Comparison of ENCODE assay signal across 1 cellular context in genomic region chr22:35648066-35649025, GRCh38.
TF ChIP-seq lines count a peak whose summit lies in the region.

TSS of gene APOL6 (plus strand) at chr22:35648446. CDS start at chr22:35656426, 7,980 bp downstream.

TF ChIP-seq in K562, 482 proteins besides CTCF, POLR2A, EP300 and RAD21 (continued from another document and continues in another):
- TF ChIP-seq ZBTB40 (IDR thresholded peaks at IDR 0.05) (0 out of 2 replicates have a peak, but pooled peaks have one; percentile 41), ZBTB40 (CRISPR knock-in tag; IDR thresholded peaks at IDR 0.05) (no peak), CEBPG (CRISPR knock-in tag; IDR thresholded peaks at IDR 0.05) (peak; percentile 80), CEBPG (tag; conservative IDR thresholded peaks at IDR 0.05 in 1 of 2, IDR thresholded peaks at IDR 0.05 in 1 of 2) (peak; percentile 72 to 77; a peak in 3 of 4 replicates), DEAF1 (CRISPR knock-in tag; IDR thresholded peaks at IDR 0.05) (0 out of 2 replicates have a peak, but pooled peaks have one; percentile 17), ZFX (CRISPR knock-in tag; IDR thresholded peaks at IDR 0.05) (peak; percentile 30; the same call in 1 of the 2 replicates), NR2C2 (CRISPR knock-in tag; IDR thresholded peaks at IDR 0.05) (no peak), NR2C2 (tag; IDR thresholded peaks at IDR 0.05) (peak; percentile 88), FOXJ2 (tag; IDR thresholded peaks at IDR 0.05) (no peak), EP400 (IDR thresholded peaks at IDR 0.05) (peak; percentile 49), MAZ (CRISPR knock-in tag; conservative IDR thresholded peaks at IDR 0.05 in 1 of 2, IDR thresholded peaks at IDR 0.05 in 1 of 2) (0 out of 4 replicates have a peak, but pooled peaks of 1 of the 2 experiments have one; percentile 30), RBFOX2 (IDR thresholded peaks at IDR 0.05; ENCODE audit: low read depth, low read length) (0 out of 2 replicates have a peak, but pooled peaks have one; percentile 25), ZBTB9 (CRISPR knock-in tag; IDR thresholded peaks at IDR 0.05) (0 out of 2 replicates have a peak, but pooled peaks have one; percentile 19), MTA1 (IDR thresholded peaks at IDR 0.05; ENCODE audit: borderline replicate concordance) (no peak), ZNF444 (CRISPR knock-in tag; IDR thresholded peaks at IDR 0.05) (no peak), PHF8 (IDR thresholded peaks at IDR 0.05; ENCODE audit: borderline replicate concordance, low read length) (peak; percentile 36; the same call in 1 of the 2 replicates), GTF2E2 (tag; IDR thresholded peaks at IDR 0.05) (no peak), ZNF318 (IDR thresholded peaks at IDR 0.05; ENCODE audit: borderline replicate concordance in 1 of 2, low read depth in 1 of 2) (peak in 1 of 2 experiments; percentile 37; a peak in 1 of 4 replicates), MYC (IDR thresholded peaks at IDR 0.05; ENCODE audit: low read depth, low read length) (no peak), MYC (CRISPR knock-in tag; IDR thresholded peaks at IDR 0.05; ENCODE audit: borderline replicate concordance, low read depth) (peak; percentile 15; the same call in 1 of the 2 replicates), NR2C1 (IDR thresholded peaks at IDR 0.05) (no peak; the same call in 1 of the 2 replicates), NR2C1 (tag; IDR thresholded peaks at IDR 0.05) (peak; percentile 61; the same call in 1 of the 2 replicates), JUN (IDR thresholded peaks at IDR 0.05; ENCODE audit: borderline replicate concordance, low read depth, low read length) (0 out of 2 replicates have a peak, but pooled peaks have one; percentile 11), JUN (CRISPR knock-in tag; IDR thresholded peaks at IDR 0.05; ENCODE audit: borderline replicate concordance) (no peak), CREB3 (tag; conservative IDR thresholded peaks at IDR 0.05; ENCODE audit: low read depth) (no peak), ZNF311 (CRISPR knock-in tag; IDR thresholded peaks at IDR 0.05) (0 out of 2 replicates have a peak, but pooled peaks have one; percentile 16), GABPA (tag; conservative IDR thresholded peaks at IDR 0.05; ENCODE audit: low read depth) (peak; percentile 27; the same call in 1 of the 2 replicates), HMBOX1 (IDR thresholded peaks at IDR 0.05) (peak; percentile 44; the same call in 1 of the 2 replicates), L3MBTL2 (IDR thresholded peaks at IDR 0.05) (peak; percentile 56), ATF7 (IDR thresholded peaks at IDR 0.05) (peak; percentile 66), POLR2H (tag; IDR thresholded peaks at IDR 0.05; ENCODE audit: low read depth) (peak; percentile 40; the same call in 1 of the 2 replicates), ZNF512 (tag; IDR thresholded peaks at IDR 0.05) (no peak), C11orf30 (IDR thresholded peaks at IDR 0.05; ENCODE audit: low read depth) (peak; percentile 5; the same call in 1 of the 2 replicates)
